Comparison of ENCODE assay signal across 23 cellular contexts in the genomic region with DNA sequence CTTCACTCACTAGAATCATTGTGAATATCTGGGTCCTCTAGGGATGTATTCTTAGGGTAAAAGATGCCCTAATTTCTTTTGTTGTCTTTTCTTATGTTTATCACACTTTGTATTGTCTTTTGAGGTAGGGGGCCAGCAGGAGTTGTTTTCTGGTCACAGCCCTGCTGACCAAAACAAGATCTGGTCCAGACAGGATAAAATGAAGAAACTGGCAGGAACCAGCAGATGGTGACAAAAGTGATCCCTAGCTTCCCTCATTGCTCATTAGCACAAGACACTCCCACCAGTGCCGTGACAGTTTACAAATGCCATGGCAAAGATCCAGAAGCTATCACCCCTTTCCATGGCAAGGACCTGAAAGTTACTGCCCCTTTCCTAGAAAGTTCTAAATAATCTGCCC.
"Had no signal": no experiment of that assay in that cellular context is flagged by ENCODE, and none has a peak within 500 bp of the region (broad histone marks: within the 10 kb centered on the region; RNA-seq: fewer than 3 reads in every experiment).

No MANE protein-coding gene starts in this region.

- H3K27me3 Mint-ChIP-seq: activated B cell treated with CpG ODN at 0.5 μM for 24 hours; activated CD4-positive, alpha-beta memory T cell treated with anti-CD3 and anti-CD28 coated beads for 36 hours; activated CD4-positive, alpha-beta T cell treated with anti-CD3 and anti-CD28 coated beads, Interleukin-2, amount 10 ng/mL, durations not matched to agents 24 days and 14 days had no signal

- H3K4me3 Mint-ChIP-seq: activated B cell treated with CpG ODN at 0.5 μM for 24 hours; activated CD4-positive, alpha-beta memory T cell treated with anti-CD3 and anti-CD28 coated beads for 36 hours; activated CD4-positive, alpha-beta T cell treated with anti-CD3 and anti-CD28 coated beads, Interleukin-2, amount 10 ng/mL, durations not matched to agents 24 days and 14 days; activated naive CD4-positive, alpha-beta T cell treated with anti-CD3 and anti-CD28 coated beads for 36 hours; activated naive CD8-positive, alpha-beta T cell; activated T-cell treated with anti-CD3 and anti-CD28 coated beads, Interleukin-2, amount 50 U/mL, for 4 hours; T-helper 1 cell treated with Interleukin-12 subunit alpha and Interleukin-12 subunit beta and Interleukin-4 antibody, amounts not matched to agents 30 μg/mL and 1 μg/mL, for 36 hours had no signal

- DNase-seq: activated B cell treated with CpG ODN at 0.5 μM for 24 hours; activated CD4-positive, alpha-beta memory T cell treated with anti-CD3 and anti-CD28 coated beads for 36 hours; activated CD4-positive, alpha-beta T cell treated with anti-CD3 and anti-CD28 coated beads for 1 hour; activated CD4-positive, alpha-beta T cell treated with anti-CD3 and anti-CD28 coated beads, Interleukin-2, amount 10 ng/mL, durations not matched to agents 24 days and 14 days; activated CD8-positive, alpha-beta memory T cell treated with anti-CD3 and anti-CD28 coated beads for 24 hours; activated gamma-delta T cell; activated naive CD4-positive, alpha-beta T cell treated with anti-CD3 and anti-CD28 coated beads for 36 hours; activated T-cell treated with anti-CD3 and anti-CD28 coated beads, Interleukin-2, amount 50 U/mL, for 4 hours; cerebellar nuclear complex; Karpas-422; NCI-H1105 treated with DMSO at 0.1 percent for 48 hours; NCI-H1436 treated with DMSO at 0.1 percent for 48 hours; NCI-H1930; NCI-H2171; NCI-H2227 treated with DMSO at 0.1 percent for 48 hours; NCI-H446 treated with DMSO at 0.1 percent for 48 hours; NCI-H82; PC-3; SHP77; T-helper 9 cell had no signal

- H3K4me1 Mint-ChIP-seq: activated B cell treated with CpG ODN at 0.5 μM for 24 hours; activated CD4-positive, alpha-beta T cell treated with anti-CD3 and anti-CD28 coated beads, Interleukin-2, amount 10 ng/mL, durations not matched to agents 24 days and 14 days had no signal

- H3K27ac Mint-ChIP-seq: activated B cell treated with CpG ODN at 0.5 μM for 24 hours; activated CD4-positive, alpha-beta memory T cell treated with anti-CD3 and anti-CD28 coated beads for 36 hours; activated CD4-positive, alpha-beta T cell treated with anti-CD3 and anti-CD28 coated beads, Interleukin-2, amount 10 ng/mL, durations not matched to agents 24 days and 14 days; activated naive CD4-positive, alpha-beta T cell treated with anti-CD3 and anti-CD28 coated beads for 36 hours; activated naive CD8-positive, alpha-beta T cell; T-helper 1 cell treated with Interleukin-12 subunit alpha and Interleukin-12 subunit beta and Interleukin-4 antibody, amounts not matched to agents 30 μg/mL and 1 μg/mL, for 36 hours had no signal

- H3K9me3 Mint-ChIP-seq: activated B cell treated with CpG ODN at 0.5 μM for 24 hours; activated CD4-positive, alpha-beta memory T cell treated with anti-CD3 and anti-CD28 coated beads for 36 hours; activated CD4-positive, alpha-beta T cell treated with anti-CD3 and anti-CD28 coated beads, Interleukin-2, amount 10 ng/mL, durations not matched to agents 24 days and 14 days; activated T-cell treated with anti-CD3 and anti-CD28 coated beads, Interleukin-2, amount 50 U/mL, for 4 hours; T-helper 1 cell treated with Interleukin-12 subunit alpha and Interleukin-12 subunit beta and Interleukin-4 antibody, amounts not matched to agents 30 μg/mL and 1 μg/mL, for 36 hours had no signal

- H3K36me3 Mint-ChIP-seq: activated CD4-positive, alpha-beta memory T cell treated with anti-CD3 and anti-CD28 coated beads for 36 hours; activated naive CD8-positive, alpha-beta T cell had no signal

- ATAC-seq: activated T-cell treated with anti-CD3 and anti-CD28 coated beads, Interleukin-2, amount 50 U/mL, for 4 hours; PC-3 had no signal

- FAIRE-seq: RCC 7860 had no signal
